ENCODE assay signal across 7 cellular contexts in the genomic region with DNA sequence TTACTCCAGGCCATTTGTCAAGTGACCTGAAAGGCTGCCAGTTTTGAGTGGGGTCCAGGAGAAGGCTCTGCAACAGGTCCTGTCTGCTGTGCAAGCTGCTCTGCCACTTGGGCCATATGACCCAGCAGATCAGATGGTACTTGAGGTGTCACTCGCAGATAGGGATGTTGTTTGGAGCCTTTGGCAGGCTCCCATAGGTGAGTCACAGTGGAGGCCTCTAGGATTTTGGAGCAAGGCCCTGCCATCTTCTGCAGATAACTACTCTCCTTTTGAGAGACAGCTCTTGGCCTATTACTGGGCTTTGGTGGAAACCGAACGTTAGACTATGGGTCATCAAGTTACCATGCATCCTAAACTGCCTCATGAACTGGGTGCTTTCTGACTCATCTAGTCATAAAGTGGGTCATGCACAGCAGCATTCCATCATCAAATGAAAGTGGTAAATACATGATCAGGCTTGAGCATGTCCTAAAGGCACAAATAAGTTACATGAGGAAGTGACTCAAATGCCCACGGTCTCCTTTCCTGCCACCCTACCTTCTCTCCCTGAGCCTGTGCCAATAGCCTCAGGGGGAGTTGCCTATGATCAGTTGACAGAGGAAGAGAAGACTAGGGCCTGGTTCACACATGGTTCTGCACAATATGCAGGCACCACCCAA.
DNase-seq lines count a peak whose midpoint lies in the region; TF ChIP-seq lines count a peak whose summit lies in the region.
"Not testable (repeated sequence)": the region's sequence is repeated elsewhere in the genome, so short reads cannot be mapped to it uniquely, and the experiment has no call there.

No MANE protein-coding gene starts in this region.

- not testable (repeated sequence) for H2AK5ac ChIP-seq in neuronal stem cell (ENCODE audit: low read depth, low read length)

- H3K4me3 ChIP-seq in fibroblast of the aortic adventitia (ENCODE audit: low read depth, low read length); neuronal stem cell (ENCODE audit: low read length in 2 of 2): not testable (repeated sequence)

- H2BK12ac ChIP-seq in neuronal stem cell (ENCODE audit: low read length) = not testable (repeated sequence)

- H3K27ac ChIP-seq in neuronal stem cell (replicated peaks; ENCODE audit: low read length) = not testable (repeated sequence)

- not testable (repeated sequence) for H4K8ac ChIP-seq in neuronal stem cell (ENCODE audit: low read depth, low read length)

- H3K4me1 Mint-ChIP-seq in MCF 10A (ENCODE audit: insufficient read depth, unreplicated experiment) = peaks cover 41% of the 10 kb centered on the region

- H3K27ac Mint-ChIP-seq in MCF 10A (ENCODE audit: low read depth, unreplicated experiment) = not testable (repeated sequence)

- not testable (repeated sequence) for H3K4ac ChIP-seq in neuronal stem cell (ENCODE audit: low read length)

- POLR2A ChIA-PET in MCF 10A (lab: Yijun Ruan, JAX) = interaction anchor here (0.7 to 1.5 kb wide), 4 partner anchors 12 to 112 kb away, joined by 3 to 7 read pairs (median 4); no protein-coding TSS in a partner anchor

- not testable (repeated sequence) for H3K23ac ChIP-seq in neuronal stem cell (ENCODE audit: low read depth, low read length, poor library complexity)

- not testable (repeated sequence) for H3K4me1 ChIP-seq in neuronal stem cell (ENCODE audit: control insufficient read depth in 2 of 2, insufficient read depth in 1 of 2, low read depth in 1 of 2, low read length in 2 of 2)

- not testable (repeated sequence) for H2AFZ ChIP-seq in neuronal stem cell (ENCODE audit: low read length)

- not testable (repeated sequence) for H2BK15ac ChIP-seq in neuronal stem cell (ENCODE audit: low read length)

- peak overlapping the region; percentile 12 for H3K9ac ChIP-seq in neuronal stem cell (ENCODE audit: low read depth, low read length, poor library complexity)

- not testable (repeated sequence) for H3K27me3 Mint-ChIP-seq in MCF 10A (ENCODE audit: insufficient read depth, unreplicated experiment)

- H3K14ac ChIP-seq in neuronal stem cell (ENCODE audit: low read length) = not testable (repeated sequence)

- CTCF ChIA-PET in MCF 10A (lab: Yijun Ruan, JAX) = not testable (repeated sequence)

- not testable (repeated sequence) for H2BK120ac ChIP-seq in neuronal stem cell (ENCODE audit: low read depth, low read length)

- BruUV-seq in MCF 10A (replicated peaks; lab: Mats Ljungman, UMichigan) = not testable (repeated sequence)

- not testable (repeated sequence) for TF ChIP-seq CTCF in MCF 10A (IDR thresholded peaks at IDR 0.05; ENCODE audit: unreplicated experiment); fibroblast of the aortic adventitia (IDR thresholded peaks at IDR 0.05; ENCODE audit: insufficient read depth, low read length)

- H3K36me3 Mint-ChIP-seq in MCF 10A (ENCODE audit: insufficient read depth, unreplicated experiment) = not testable (repeated sequence)

- DNase-seq in ELR (ENCODE audit: low read depth) = peak; percentile 93
- DNase-seq in HK-2 (ENCODE audit: unreplicated experiment) = peak; percentile 16
- DNase-seq in NCI-H226 = peak; percentile 60
- peak; percentile 64 for DNase-seq in T1000 (lab: John Stamatoyannopoulos, UW)
- DNase-seq in MCF 10A (ENCODE audit: unreplicated experiment) = peak; percentile 94
- DNase-seq in fibroblast of the aortic adventitia (ENCODE audit: low read depth) = peak; percentile 48
- not testable (repeated sequence) for DNase-seq in neuronal stem cell (ENCODE audit: low spot score)

- not testable (repeated sequence) for H3K4me2 ChIP-seq in neuronal stem cell (ENCODE audit: insufficient read depth, low read length, poor library complexity, severe bottlenecking)

- H4K91ac ChIP-seq in neuronal stem cell (ENCODE audit: low read depth, low read length, poor library complexity) = not testable (repeated sequence)

- H3K18ac ChIP-seq in neuronal stem cell (ENCODE audit: low read length) = not testable (repeated sequence)

- H3K27me3 ChIP-seq in neuronal stem cell (ENCODE audit: control insufficient read depth in 3 of 3, insufficient read depth in 3 of 3, low read depth in 1 of 3, low read length in 3 of 3) = not testable (repeated sequence)

- not testable (repeated sequence) for H3K9me3 Mint-ChIP-seq in MCF 10A (ENCODE audit: unreplicated experiment)

- no CpG with 5 or more reads among the region's 4 CpGs for WGBS in neuronal stem cell (ENCODE audit: extremely low coverage in 2 of 2, insufficient read length in 2 of 2, insufficient replicate concordance in 1 of 2), 2 donors

- H2BK5ac ChIP-seq in neuronal stem cell (ENCODE audit: low read length) = not testable (repeated sequence)

- H3K79me1 ChIP-seq in neuronal stem cell (ENCODE audit: low read depth, low read length) = not testable (repeated sequence)

- intact Hi-C loops in MCF 10A (cut with micrococcal nuclease) = not testable (repeated sequence)

- H3K36me3 ChIP-seq in neuronal stem cell (replicated peaks in 1 of 2; ENCODE audit: control insufficient read depth in 2 of 2, insufficient read depth in 2 of 2, low read length in 2 of 2) = not testable (repeated sequence)

- H3K4me3 Mint-ChIP-seq in MCF 10A (ENCODE audit: unreplicated experiment) = not testable (repeated sequence)

- not testable (repeated sequence) for H3K9me3 ChIP-seq in neuronal stem cell (replicated peaks in 1 of 2; ENCODE audit: control insufficient read depth in 2 of 2, insufficient read depth in 1 of 2, low read depth in 1 of 2, low read length in 2 of 2)
